Comparison of ENCODE assay signal across 8 cellular contexts in the genomic region with DNA sequence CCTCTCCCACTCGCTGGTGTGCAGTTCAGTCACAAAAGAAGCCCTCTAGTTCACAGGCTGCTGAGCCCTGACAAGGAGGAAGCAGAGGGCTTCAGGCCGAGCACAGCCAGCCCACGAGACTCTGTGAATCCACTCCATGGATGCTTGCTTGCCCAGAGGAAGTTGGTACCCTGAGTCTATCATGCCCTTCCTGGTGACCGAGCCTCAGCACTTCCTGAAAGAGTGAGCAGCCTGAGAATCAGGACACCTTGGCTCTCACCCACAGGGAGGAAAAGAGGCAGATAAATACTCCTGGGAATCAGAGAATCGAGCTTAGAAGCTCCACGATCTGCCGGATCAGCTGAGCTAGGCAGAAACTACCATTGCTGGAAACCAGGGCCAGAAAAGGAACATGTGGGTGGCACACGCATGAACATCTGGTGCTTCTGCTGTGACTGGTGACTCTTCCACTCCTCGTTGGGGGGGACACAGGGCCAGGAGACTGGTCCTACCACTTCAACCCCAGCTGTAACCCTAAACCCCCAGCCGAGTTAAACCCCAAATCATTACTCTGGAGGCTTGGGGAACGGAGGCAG.
DNase-seq lines count a peak whose midpoint lies in the region; ATAC-seq and TF ChIP-seq lines count a peak whose summit lies in the region.

No MANE protein-coding gene starts in this region.

- H3K36me3 ChIP-seq in MM.1S (replicated peaks; ENCODE audit: insufficient read depth, low read length) (no peaks in the 10 kb centered on the region), gastroesophageal sphincter (no peaks in the 10 kb centered on the region), OCI-LY7 (ENCODE audit: insufficient read depth, low read length) (no peaks in the 10 kb centered on the region), transverse colon (no peaks in the 10 kb centered on the region)

- no TSS peak for BruUV-seq in OCI-LY7 (replicated peaks; lab: Mats Ljungman, UMichigan)

- no peak for TF ChIP-seq EP300 in gastroesophageal sphincter (IDR thresholded peaks at IDR 0.05)
- TF ChIP-seq EP300 in transverse colon (IDR thresholded peaks at IDR 0.05; ENCODE audit: low read depth): no peak

- H3K4me2 ChIP-seq in MM.1S (ENCODE audit: low read depth, low read length): peak overlapping the region; percentile 68
- no peak overlapping the region for H3K4me2 ChIP-seq in OCI-LY7 (ENCODE audit: low read length)

- ATAC-seq in GM19025 (IDR thresholded peaks at IDR 0.05; ENCODE audit: low read depth, unreplicated experiment) (peak; percentile 32), gastroesophageal sphincter (peak; percentile 19), sciatic nerve (peak; percentile 66), GM18505 (IDR thresholded peaks at IDR 0.05; ENCODE audit: unreplicated experiment) (no peak)

- H3K27me3 ChIP-seq in MM.1S (replicated peaks; ENCODE audit: insufficient read depth, low read length) (no peaks in the 10 kb centered on the region), gastroesophageal sphincter (peaks cover 49% of the 10 kb centered on the region), transverse colon (peaks cover 40% of the 10 kb centered on the region)

- H2AFZ ChIP-seq in MM.1S (ENCODE audit: low read length) (peak overlapping the region; percentile 80), OCI-LY7 (ENCODE audit: low read length) (no peak overlapping the region; the same call in 1 of the 2 replicates)

- no peaks in the 10 kb centered on the region for H3F3A ChIP-seq in MM.1S (ENCODE audit: insufficient read depth, low read length)

- no peaks in the 10 kb centered on the region for H4K20me1 ChIP-seq in MM.1S (ENCODE audit: insufficient read depth, low read length)
- H4K20me1 ChIP-seq in OCI-LY7 (ENCODE audit: insufficient read depth, low read length): no peaks in the 10 kb centered on the region

- CTCF ChIA-PET in OCI-LY7 (lab: Charles Lee; ENCODE audit: unreplicated experiment): no interaction called here

- no peak for DNase-seq in MM.1S
- DNase-seq in sciatic nerve (ENCODE audit: low spot score): no peak
- no peak for DNase-seq in OCI-LY7 (ENCODE audit: low spot score)
- no peak for DNase-seq in transverse colon
- DNase-seq in NCI-H2171 (lab: John Stamatoyannopoulos, UW): no peak

- H3K9me3 ChIP-seq in MM.1S (replicated peaks; ENCODE audit: insufficient read depth, low read length) (no peaks in the 10 kb centered on the region), gastroesophageal sphincter (no peaks in the 10 kb centered on the region), OCI-LY7 (ENCODE audit: low read length) (no peaks in the 10 kb centered on the region), transverse colon (no peaks in the 10 kb centered on the region)

- intact Hi-C loops in sciatic nerve (cut with DNase I): no loop called here
- intact Hi-C loops in OCI-LY7 (cut with micrococcal nuclease; ENCODE audit: unreplicated experiment): no loop called here
- intact Hi-C loops in transverse colon (cut with DNase I; ENCODE audit: low total_unique reads): loop anchor here (10.0 kb wide), 2 partner anchors 138 to 552 kb away; no protein-coding TSS in a partner anchor

- H3K27ac ChIP-seq in MM.1S (ENCODE audit: low read length) (no peak overlapping the region), gastroesophageal sphincter (no peak overlapping the region), OCI-LY7 (ENCODE audit: low read depth, low read length, poor library complexity, severe bottlenecking) (no peak overlapping the region), transverse colon (no peak overlapping the region)

- POLR2A ChIA-PET in OCI-LY7 (lab: Charles Lee): no interaction called here

- in situ Hi-C loops in transverse colon (cut with MboI; ENCODE audit: low pct_ligation_motif_present in 1 of 4, low pct_unique_long_range_greater_than_20kb in 1 of 4, low sequenced_read_pairs in 3 of 4): loop anchor here (25.0 kb wide), 1 partner anchor 545 kb away; no protein-coding TSS in a partner anchor

- no peak for TF ChIP-seq CTCF in MM.1S (IDR thresholded peaks at IDR 0.05; ENCODE audit: low read length)
- no peak for TF ChIP-seq CTCF in gastroesophageal sphincter (IDR thresholded peaks at IDR 0.05)
- TF ChIP-seq CTCF in OCI-LY7 (conservative IDR thresholded peaks at IDR 0.05; ENCODE audit: low read length): no peak
- no peak for TF ChIP-seq CTCF in transverse colon (IDR thresholded peaks at IDR 0.05)

- 0 to 7% methylated on average over 1 to 5 of the region's 11 CpGs for WGBS in gastroesophageal sphincter (ENCODE audit: low coverage in 1 of 2), 2 donors
- WGBS in transverse colon (ENCODE audit: low coverage in 1 of 2), 2 donors: 39 to 40% methylated on average over 3 to 11 of the region's 11 CpGs

- H3K4me1 ChIP-seq in MM.1S (ENCODE audit: low read length): peaks cover 29% of the 10 kb centered on the region
- H3K4me1 ChIP-seq in gastroesophageal sphincter: peaks cover 0 to 14% (median 3%) of the 10 kb centered on the region in 3 donors
- H3K4me1 ChIP-seq in OCI-LY7 (ENCODE audit: insufficient read depth, low read length, poor library complexity, severe bottlenecking): no peaks in the 10 kb centered on the region
- H3K4me1 ChIP-seq in transverse colon: peaks cover 0 to 19% (median 2%) of the 10 kb centered on the region in 4 donors

- peak overlapping the region; percentile 37; the same call in 1 of the 2 replicates for H3K9ac ChIP-seq in MM.1S (ENCODE audit: low read length)

- H3K4me3 ChIP-seq in MM.1S (ENCODE audit: low read length) (peak overlapping the region; percentile 52), gastroesophageal sphincter (peak overlapping the region in 1 of 2 donors; percentile 28), OCI-LY7 (ENCODE audit: low read depth, low read length, poor library complexity, severe bottlenecking) (no peak overlapping the region), transverse colon (peak overlapping the region in 1 of 4 donors; percentile 30)

- no peak for TF ChIP-seq POLR2A in gastroesophageal sphincter (IDR thresholded peaks at IDR 0.05)
- TF ChIP-seq POLR2A in transverse colon (IDR thresholded peaks at IDR 0.05): no peak
- TF ChIP-seq POLR2A in GM18505 (IDR thresholded peaks at IDR 0.05; ENCODE audit: borderline replicate concordance, extremely low read depth, insufficient read depth, insufficient read length): no peak

- H3K9me2 ChIP-seq in MM.1S (replicated peaks; ENCODE audit: insufficient read depth, low read length) (no peaks in the 10 kb centered on the region), OCI-LY7 (ENCODE audit: insufficient read depth, low read length) (no peaks in the 10 kb centered on the region)

- no peaks in the 10 kb centered on the region for H3K79me2 ChIP-seq in MM.1S (ENCODE audit: low read length)
- H3K79me2 ChIP-seq in OCI-LY7 (ENCODE audit: insufficient read depth, low read depth, low read length): no peaks in the 10 kb centered on the region
